Comparison of ENCODE assay signal across 8 cellular contexts in the genomic region with DNA sequence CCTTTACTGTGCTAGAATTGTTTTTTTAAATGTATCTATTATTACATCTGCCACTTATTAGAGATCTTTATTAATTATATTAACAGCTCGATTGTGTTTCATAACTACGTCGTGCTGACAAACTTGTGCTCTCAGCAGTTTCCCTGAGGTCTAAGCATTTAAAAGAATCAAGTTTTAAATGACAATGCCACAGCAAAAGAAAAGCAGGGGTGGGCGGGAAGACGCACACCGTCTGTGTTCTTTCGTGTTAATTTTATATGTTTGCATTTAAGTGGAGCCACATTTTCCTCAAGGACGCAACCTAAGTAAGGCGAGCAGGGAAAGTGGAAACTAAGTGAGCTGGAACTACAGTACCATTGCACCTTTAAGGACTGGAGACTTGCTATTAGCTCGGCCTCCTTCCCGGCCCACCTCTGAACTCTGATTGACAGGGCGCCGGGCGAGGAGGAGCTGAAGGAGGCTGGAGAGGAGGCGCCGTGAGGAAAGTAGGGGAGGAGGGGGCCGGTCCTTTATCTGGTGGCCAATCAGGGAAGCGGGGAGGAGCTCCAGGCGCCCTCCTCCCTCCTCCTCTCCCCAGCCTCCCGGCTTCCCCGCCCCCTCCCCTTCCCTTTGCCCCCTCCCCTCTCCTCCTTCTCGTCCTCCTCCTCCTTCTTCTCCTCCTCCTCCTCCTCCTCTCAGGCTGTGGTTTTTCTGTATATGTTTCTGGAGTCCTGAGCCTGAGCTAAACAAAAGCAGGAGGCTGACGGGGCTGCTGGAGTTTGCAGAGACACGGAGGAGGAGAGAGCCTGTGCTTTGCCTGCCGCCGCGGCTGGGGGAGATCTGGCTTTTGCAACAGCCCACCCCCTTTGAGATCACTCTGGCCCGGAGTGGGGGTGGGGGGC. TPM values are rescaled to one million over a fixed set of nuclear protein-coding genes. Genes with fewer than 3 reads are reported as not detected.
DNase-seq lines count a peak whose midpoint lies in the region; ATAC-seq, FAIRE-seq and TF ChIP-seq lines count a peak whose summit lies in the region.

A gene (plus strand): TSS at position 724 of the 881 bp plus-strand sequence.

- POLR2A ChIA-PET in AG04449 (lab: Yijun Ruan, JAX) = interaction anchor here (0.6 to 1.7 kb wide), 8 partner anchors 9 to 222 kb away, joined by 3 to 6 read pairs (median 4); no protein-coding TSS in a partner anchor
- POLR2A ChIA-PET in activated CD4-positive, alpha-beta T cell treated with anti-CD3 and anti-CD28 coated beads for 36 hours (lab: Charles Lee) = no interaction called here

- CTCF ChIA-PET in AG04449 (lab: Yijun Ruan, JAX) = interaction anchor here (0.8 to 2.9 kb wide), 6 partner anchors 43 to 229 kb away, joined by 3 to 11 read pairs (median 4); no protein-coding TSS in a partner anchor
- CTCF ChIA-PET in activated CD4-positive, alpha-beta T cell treated with anti-CD3 and anti-CD28 coated beads for 36 hours (lab: Charles Lee) = no interaction called here

- H3K4me3 Mint-ChIP-seq in activated CD4-positive, alpha-beta T cell treated with anti-CD3 and anti-CD28 coated beads for 36 hours = peak within 1 kb of the TSS; percentile 57

- peaks cover 5% of the 10 kb centered on the region for H3K4me1 Mint-ChIP-seq in activated CD4-positive, alpha-beta T cell treated with anti-CD3 and anti-CD28 coated beads for 36 hours

- intact Hi-C loops in activated CD4-positive, alpha-beta T cell treated with anti-CD3 and anti-CD28 coated beads for 36 hours (cut with DNase I, micrococcal nuclease) = loop anchor here in 1 of 2 experiments (5.0 kb wide), 1 partner anchor 1236 kb away; a partner anchor contains a TSS

- no peak for TF ChIP-seq CTCF in AG04449 (IDR thresholded peaks at IDR 0.05; ENCODE audit: insufficient read depth, low read length, missing control alignments)

- no peaks in the 10 kb centered on the region for H3K9me3 Mint-ChIP-seq in activated CD4-positive, alpha-beta T cell treated with anti-CD3 and anti-CD28 coated beads for 36 hours (ENCODE audit: low read depth)

- peaks cover 24% of the 10 kb centered on the region for H3K27me3 Mint-ChIP-seq in activated CD4-positive, alpha-beta T cell treated with anti-CD3 and anti-CD28 coated beads for 36 hours

- no peaks in the 10 kb centered on the region for H3K36me3 Mint-ChIP-seq in activated CD4-positive, alpha-beta T cell treated with anti-CD3 and anti-CD28 coated beads for 36 hours (ENCODE audit: low read depth)

- ATAC-seq in GM19025 (IDR thresholded peaks at IDR 0.05; ENCODE audit: low read depth, unreplicated experiment) (peak; percentile 100), HG03342 (IDR thresholded peaks at IDR 0.05; ENCODE audit: unreplicated experiment) (peak; percentile 100)
- peak; percentile 100 for ATAC-seq in activated CD4-positive, alpha-beta T cell treated with anti-CD3 and anti-CD28 coated beads for 36 hours

- peak; percentile 41 for FAIRE-seq in colon (lab: Jason Lieb, UNC)

- peak; percentile 87 for DNase-seq in AG04449 (ENCODE audit: low read depth, low spot score)
- peak; percentile 98 for DNase-seq in NCI-H446 treated with DMSO at 0.1 percent for 48 hours (lab: John Stamatoyannopoulos, UW)
- peak; percentile 87 for DNase-seq in activated CD4-positive, alpha-beta T cell treated with anti-CD3 and anti-CD28 coated beads for 36 hours
- DNase-seq in kidney glomerular epithelial cell (lab: John Stamatoyannopoulos, UW) = peak; percentile 100
- DNase-seq in stimulated activated CD4-positive, alpha-beta T cell treated with anti-CD3 and anti-CD28 coated beads, Interleukin-15, amount 100 ng/mL, for 24 hours = peak; percentile 85

- H3K27ac Mint-ChIP-seq in activated CD4-positive, alpha-beta T cell treated with anti-CD3 and anti-CD28 coated beads for 36 hours = no peak within 1 kb of the TSS

- H3K4me3 ChIP-seq in AG04449 (ENCODE audit: low read depth, low read length) = peak within 1 kb of the TSS; percentile 69

RNA-seq across cellular contexts. Expression of the gene that starts here (rescaled TPM):
- under 1 TPM; 0.18 to 0.37 TPM for total RNA-seq in activated CD4-positive, alpha-beta T cell treated with anti-CD3 and anti-CD28 coated beads for 36 hours

Comparison
In these comparisons a context has a peak if more than half of its experiments do, and no peak if none do; other contexts are left out.
1. Peak in every context shown above with its lines: DNase-seq, ATAC-seq and H3K4me3 ChIP-seq.
2. Peak in DNase-seq and ATAC-seq in activated CD4-positive, alpha-beta T cell treated with anti-CD3 and anti-CD28 coated beads for 36 hours; RNA of the gene not detected or under 1 TPM.